10 cellular contexts compared by ENCODE assay signal in genomic region chr9:135087899-135088347, GRCh38. TPM values are rescaled to one million over a fixed set of nuclear protein-coding genes. Genes with fewer than 3 reads are reported as not detected.
DNase-seq lines count a peak whose midpoint lies in the region; ATAC-seq and TF ChIP-seq lines count a peak whose summit lies in the region.
"Had no signal": no experiment of that assay in that cellular context is flagged by ENCODE, and none has a peak within 500 bp of the region (broad histone marks: within the 10 kb centered on the region; RNA-seq: fewer than 3 reads in every experiment).

No MANE protein-coding gene starts in this region.

- POLR2A ChIA-PET in MCF 10A (lab: Yijun Ruan, JAX): no interaction called here
- POLR2A ChIA-PET in activated CD4-positive, alpha-beta T cell treated with anti-CD3 and anti-CD28 coated beads, Interleukin-2, amount 10 ng/mL, durations not matched to agents 7 days and 5 days (lab: Charles Lee): no interaction called here

- no peak for TF ChIP-seq EP300 in esophagus muscularis mucosa (IDR thresholded peaks at IDR 0.05)

- H3K4me1 Mint-ChIP-seq in MCF 10A (ENCODE audit: insufficient read depth, unreplicated experiment): no peaks in the 10 kb centered on the region
- H3K4me1 Mint-ChIP-seq in activated CD4-positive, alpha-beta T cell treated with anti-CD3 and anti-CD28 coated beads, Interleukin-2, amount 10 ng/mL, durations not matched to agents 7 days and 5 days: peaks cover 3% of the 10 kb centered on the region

- H3K36me3 ChIP-seq in breast epithelium: no peaks in the 10 kb centered on the region
- peaks cover 0 to 12% (median 0%) of the 10 kb centered on the region in 4 donors for H3K36me3 ChIP-seq in esophagus muscularis mucosa
- H3K36me3 ChIP-seq in neuron (ENCODE audit: insufficient read depth, low read length): no peaks in the 10 kb centered on the region
- no peaks in the 10 kb centered on the region for H3K36me3 ChIP-seq in upper lobe of right lung

- TF ChIP-seq CTCF in breast epithelium (IDR thresholded peaks at IDR 0.05) (no peak), MCF 10A (IDR thresholded peaks at IDR 0.05; ENCODE audit: unreplicated experiment) (no peak), esophagus muscularis mucosa (IDR thresholded peaks at IDR 0.05) (no peak), upper lobe of right lung (IDR thresholded peaks at IDR 0.05) (no peak)

- H3K36me3 Mint-ChIP-seq in MCF 10A (ENCODE audit: insufficient read depth, unreplicated experiment): no peaks in the 10 kb centered on the region
- H3K36me3 Mint-ChIP-seq in activated CD4-positive, alpha-beta T cell treated with anti-CD3 and anti-CD28 coated beads, Interleukin-2, amount 10 ng/mL, durations not matched to agents 7 days and 5 days (ENCODE audit: low read depth): no peaks in the 10 kb centered on the region

- TF ChIP-seq POLR2A in breast epithelium (IDR thresholded peaks at IDR 0.05): no peak
- no peak for TF ChIP-seq POLR2A in esophagus muscularis mucosa (IDR thresholded peaks at IDR 0.05; ENCODE audit: low read depth)

- intact Hi-C loops in breast epithelium (cut with DNase I; ENCODE audit: low total_unique reads) (loop anchor here (10.0 kb wide), 1 partner anchor 317 kb away; no protein-coding TSS in a partner anchor), MCF 10A (cut with micrococcal nuclease) (no loop called here), esophagus muscularis mucosa (cut with DNase I) (loop anchor here (2.0 kb wide), 1 partner anchor 257 kb away; no protein-coding TSS in a partner anchor), upper lobe of right lung (cut with DNase I) (loop anchor here (10.0 kb wide), 2 partner anchors 257 to 327 kb away; no protein-coding TSS in a partner anchor)

- H3K27ac ChIP-seq in breast epithelium: no peak overlapping the region
- H3K27ac ChIP-seq in esophagus muscularis mucosa (replicated peaks in 1 of 4): peak overlapping the region in 2 of 4 donors; percentile 19 to 36
- no peak overlapping the region for H3K27ac ChIP-seq in upper lobe of right lung

- no TSS peak for BruUV-seq in MCF 10A (replicated peaks; lab: Mats Ljungman, UMichigan)

- H3K27ac Mint-ChIP-seq in MCF 10A (ENCODE audit: low read depth, unreplicated experiment): no peak overlapping the region
- H3K27ac Mint-ChIP-seq in activated CD4-positive, alpha-beta T cell treated with anti-CD3 and anti-CD28 coated beads, Interleukin-2, amount 10 ng/mL, durations not matched to agents 7 days and 5 days: no peak overlapping the region
- H3K27ac Mint-ChIP-seq: naive thymus-derived CD8-positive, alpha-beta T cell had no signal

- CTCF ChIA-PET in MCF 10A (lab: Yijun Ruan, JAX): interaction anchor here (0.6 kb wide), 1 partner anchor 58 kb away, joined by 3 read pairs; no protein-coding TSS in a partner anchor
- CTCF ChIA-PET in activated CD4-positive, alpha-beta T cell treated with anti-CD3 and anti-CD28 coated beads, Interleukin-2, amount 10 ng/mL, durations not matched to agents 7 days and 5 days (lab: Charles Lee): no interaction called here

- ATAC-seq in upper lobe of right lung: no peak
- ATAC-seq: naive thymus-derived CD8-positive, alpha-beta T cell had no signal

- H3K4me3 ChIP-seq in breast epithelium: peak overlapping the region; percentile 41 to 72 (median 49)
- peak overlapping the region; percentile 56 to 67 (median 57) for H3K4me3 ChIP-seq in esophagus muscularis mucosa
- H3K4me3 ChIP-seq in neuron (ENCODE audit: low read length): peak overlapping the region; percentile 34
- peak overlapping the region; percentile 48 for H3K4me3 ChIP-seq in upper lobe of right lung

- H3K27me3 ChIP-seq in breast epithelium (peaks cover 0 to 29% of the 10 kb centered on the region in 2 donors), esophagus muscularis mucosa (peaks cover 0 to 64% (median 16%) of the 10 kb centered on the region in 4 donors), neuron (ENCODE audit: insufficient read depth, low read length) (peaks cover 31% of the 10 kb centered on the region), upper lobe of right lung (peaks cover 26% of the 10 kb centered on the region)

- H3K9me3 ChIP-seq in breast epithelium (no peaks in the 10 kb centered on the region), esophagus muscularis mucosa (no peaks in the 10 kb centered on the region), neuron (ENCODE audit: low read length) (no peaks in the 10 kb centered on the region), upper lobe of right lung (no peaks in the 10 kb centered on the region)

- H3K4me3 Mint-ChIP-seq in MCF 10A (ENCODE audit: unreplicated experiment): no peak overlapping the region
- no peak overlapping the region for H3K4me3 Mint-ChIP-seq in activated CD4-positive, alpha-beta T cell treated with anti-CD3 and anti-CD28 coated beads, Interleukin-2, amount 10 ng/mL, durations not matched to agents 7 days and 5 days

- no peak overlapping the region for H2AFZ ChIP-seq in neuron (ENCODE audit: low read depth, low read length)

- peaks cover 9% of the 10 kb centered on the region for H3K9me3 Mint-ChIP-seq in MCF 10A (ENCODE audit: unreplicated experiment)
- H3K9me3 Mint-ChIP-seq in activated CD4-positive, alpha-beta T cell treated with anti-CD3 and anti-CD28 coated beads, Interleukin-2, amount 10 ng/mL, durations not matched to agents 7 days and 5 days: peaks cover 5% of the 10 kb centered on the region

- DNase-seq in breast epithelium (ENCODE audit: low spot score in 2 of 2) (no peak), MCF 10A (ENCODE audit: unreplicated experiment) (no peak), esophagus muscularis mucosa (ENCODE audit: extremely low spot score) (no peak), upper lobe of right lung (no peak), NCI-H2107 treated with DMSO at 0.1 percent for 48 hours (lab: John Stamatoyannopoulos, UW; ENCODE audit: unreplicated experiment) (no peak), NCI-H128 (lab: John Stamatoyannopoulos, UW; ENCODE audit: unreplicated experiment) (no peak)
- DNase-seq in activated CD4-positive, alpha-beta T cell treated with anti-CD3 and anti-CD28 coated beads, Interleukin-2, amount 10 ng/mL, durations not matched to agents 7 days and 5 days: no peak
- DNase-seq: naive thymus-derived CD8-positive, alpha-beta T cell; stimulated activated naive CD4-positive, alpha-beta T cell had no signal

- H3K4me1 ChIP-seq in breast epithelium (peaks cover 0 to 11% of the 10 kb centered on the region in 2 donors), esophagus muscularis mucosa (peaks cover 19 to 51% (median 49%) of the 10 kb centered on the region in 4 donors), neuron (ENCODE audit: insufficient read depth, low read length) (peaks cover 3% of the 10 kb centered on the region), upper lobe of right lung (peaks cover 23% of the 10 kb centered on the region)

- 3% methylated on average over 27 of the region's 57 CpGs for WGBS in esophagus muscularis mucosa

- H3K27me3 Mint-ChIP-seq in MCF 10A (ENCODE audit: insufficient read depth, unreplicated experiment): peaks cover 32% of the 10 kb centered on the region
- peaks cover 46% of the 10 kb centered on the region for H3K27me3 Mint-ChIP-seq in activated CD4-positive, alpha-beta T cell treated with anti-CD3 and anti-CD28 coated beads, Interleukin-2, amount 10 ng/mL, durations not matched to agents 7 days and 5 days

RNA-seq across cellular contexts. Expression of gene OLFM1, which starts 0.5 kb away (rescaled TPM):
- total RNA-seq in breast epithelium (10 to 100 TPM; 17.4 to 25.2 (median 22.1) TPM), MCF 10A (2022) (not detected in 2 replicates), esophagus muscularis mucosa (10 to 100 TPM; 18.7 to 46.1 (median 38.6) TPM), upper lobe of right lung (26.0 TPM)
- not detected for total RNA-seq in activated CD4-positive, alpha-beta T cell treated with anti-CD3 and anti-CD28 coated beads, Interleukin-2, amount 10 ng/mL, durations not matched to agents 7 days and 5 days
- total RNA-seq: naive thymus-derived CD8-positive, alpha-beta T cell had no signal

Comparison
In these comparisons a context has a peak if more than half of its experiments do, and no peak if none do; other contexts are left out.
1. RNA of gene OLFM1, which starts 0.5 kb away (total RNA-seq): 18.7 to 46.1 TPM in esophagus muscularis mucosa, 26.0 TPM in upper lobe of right lung (single experiment) and 17.4 to 25.2 TPM in breast epithelium; not detected in MCF 10A and not detected in activated CD4-positive, alpha-beta T cell treated with anti-CD3 and anti-CD28 coated beads, Interleukin-2, amount 10 ng/mL, durations not matched to agents 7 days and 5 days; every median in the first group is over 10 times any median in the second.
2. Peak in every context shown above with its lines, with median percentiles within 50 percentile points of each other: H3K4me3 ChIP-seq.